In genomic region chr1:53014791-53015507, GRCh38 we compare ENCODE assay signal across 8 cellular contexts. TPM values are rescaled to one million over a fixed set of nuclear protein-coding genes. Genes with fewer than 3 reads are reported as not detected.
DNase-seq lines count a peak whose midpoint lies in the region; ATAC-seq and TF ChIP-seq lines count a peak whose summit lies in the region.

No MANE protein-coding gene starts in this region.

- H3K36me3 ChIP-seq in hepatocyte (replicated peaks; ENCODE audit: insufficient read depth, low read depth): no peaks in the 10 kb centered on the region

- no peaks in the 10 kb centered on the region for H3K4me1 ChIP-seq in hepatocyte (ENCODE audit: insufficient read depth)

- no peaks in the 10 kb centered on the region for H4K20me1 ChIP-seq in hepatocyte (ENCODE audit: insufficient read depth, poor library complexity, severe bottlenecking)

- H3K4me3 ChIP-seq in GM12875 (ENCODE audit: low read depth, low read length): peak overlapping the region; percentile 55
- peak overlapping the region; percentile 57 for H3K4me3 ChIP-seq in astrocyte of the cerebellum (ENCODE audit: low read depth, low read length)
- peak overlapping the region; percentile 69 for H3K4me3 ChIP-seq in hepatocyte

- no peaks in the 10 kb centered on the region for H3K9me3 ChIP-seq in hepatocyte (ENCODE audit: low read depth)

- DNase-seq in NCI-H187 treated with DMSO at 0.1 percent for 48 hours (lab: John Stamatoyannopoulos, UW) (peak; percentile 41), T-helper 2 cell (peak; percentile 25 to 96 (median 63)), astrocyte of the cerebellum (ENCODE audit: low read depth) (peak; percentile 79), hepatocyte (ENCODE audit: low spot score) (peak; percentile 90), renal cortical epithelial cell (ENCODE audit: low read depth) (peak; percentile 93)

- H3K79me2 ChIP-seq in hepatocyte: peaks cover 49% of the 10 kb centered on the region

- peak overlapping the region; percentile 89 for H3K4me2 ChIP-seq in hepatocyte

- in situ Hi-C loops in astrocyte of the cerebellum (cut with HindIII; ENCODE audit: low sequenced_read_pairs): no loop called here

- 2% methylated on average over 9 of the region's 9 CpGs for WGBS in hepatocyte (ENCODE audit: low lambda C conversion rate, missing lambda C conversion rate)

- peak overlapping the region; percentile 89 for H2AFZ ChIP-seq in hepatocyte

- peak overlapping the region; percentile 69 for H3K27ac ChIP-seq in hepatocyte

- H3K9me2 ChIP-seq in hepatocyte (replicated peaks; ENCODE audit: insufficient read depth): no peaks in the 10 kb centered on the region

- no peak for TF ChIP-seq CTCF in GM12875 (IDR thresholded peaks at IDR 0.05; ENCODE audit: borderline replicate concordance, insufficient read depth, low read depth, low read length)
- no peak for TF ChIP-seq CTCF in astrocyte of the cerebellum (IDR thresholded peaks at IDR 0.05; ENCODE audit: low read depth, low read length, missing control alignments)
- no peak for TF ChIP-seq CTCF in hepatocyte (IDR thresholded peaks at IDR 0.05; ENCODE audit: poor library complexity)

- no peaks in the 10 kb centered on the region for H3K27me3 ChIP-seq in hepatocyte

- peak; percentile 82 for ATAC-seq in HG02885 (IDR thresholded peaks at IDR 0.05; ENCODE audit: poor library complexity, unreplicated experiment)
- no peak for ATAC-seq in GM21717 (IDR thresholded peaks at IDR 0.05; ENCODE audit: unreplicated experiment)

RNA-seq across cellular contexts. Expression of gene PODN, which starts 47.1 kb away (rescaled TPM):
- total RNA-seq in hepatocyte: 2.1 and 3.9 TPM in 2 replicates
- polyA plus RNA-seq in hepatocyte: 4.9 and 9.2 TPM in 2 replicates
- 0.40 TPM in 1 of 2 replicates, not detected in the other for total RNA-seq in renal cortical epithelial cell

Comparison
In these comparisons a context has a peak if more than half of its experiments do, and no peak if none do; other contexts are left out.
1. DNase-seq: peak in every context shown above with its lines; median percentile 93 in renal cortical epithelial cell; 90 in hepatocyte; 79 in astrocyte of the cerebellum; 63 in T-helper 2 cell; 41 in NCI-H187 treated with DMSO at 0.1 percent for 48 hours.